Comparison of ENCODE assay signal across 23 cellular contexts in genomic region chr2:239777219-239777618, GRCh38.
"Had no signal": no experiment of that assay in that cellular context is flagged by ENCODE, and none has a peak within 500 bp of the region (broad histone marks: within the 10 kb centered on the region; RNA-seq: fewer than 3 reads in every experiment).

No MANE protein-coding gene starts in this region.

- H3K36me3 Mint-ChIP-seq: stimulated activated naive B cell treated with anti-CD40 and anti-IgM and Interleukin-4, amounts not matched to agents 10 μg/mL and 1 μg/mL and 100 μg/mL, for 72 hours had no signal

- H3K36me3 ChIP-seq: breast epithelium, esophagus muscularis mucosa, thoracic aorta had no signal

- H3K27ac Mint-ChIP-seq: activated B cell treated with CpG ODN at 0.5 μM for 24 hours; activated CD4-positive, alpha-beta T cell treated with anti-CD3 and anti-CD28 coated beads for 36 hours; activated naive CD8-positive, alpha-beta T cell; activated T-helper 17 cell treated with anti-CD3 and anti-CD28 coated beads, Interleukin-2, amount 50 U/mL, for 72 hours; immature natural killer cell; nephron progenitor cell; stimulated activated naive B cell treated with anti-CD40 and anti-IgM and Interleukin-4, amounts not matched to agents 10 μg/mL and 1 μg/mL and 100 μg/mL, for 72 hours had no signal

- DNase-seq: activated B cell treated with CpG ODN at 0.5 μM for 24 hours; activated CD4-positive, alpha-beta T cell treated with anti-CD3 and anti-CD28 coated beads for 36 hours; activated CD4-positive, alpha-beta T cell treated with anti-CD3 and anti-CD28 coated beads, Interleukin-2, amount 50 U/mL, for 4 hours; activated naive CD4-positive, alpha-beta T cell; amniotic stem cell; glutamatergic neuron; immature natural killer cell; kidney glomerular epithelial cell; left ventricle myocardium superior; nephron progenitor cell; stimulated activated CD4-positive, alpha-beta T cell treated with anti-CD3 and anti-CD28 coated beads, Interleukin-2, amount 100 ng/mL, for 48 hours; stimulated activated CD8-positive, alpha-beta memory T cell treated with anti-CD3 and anti-CD28 coated beads, Interleukin-4, amount 100 ng/mL, for 48 hours; stimulated activated naive B cell treated with anti-CD40 and anti-IgM and Interleukin-4, amounts not matched to agents 10 μg/mL and 1 μg/mL and 100 μg/mL, for 72 hours; T-helper 1 cell; T-helper 9 cell had no signal

- H3K27ac ChIP-seq: breast epithelium, esophagus muscularis mucosa, hepatocyte, thoracic aorta had no signal

- H3K4me3 Mint-ChIP-seq: activated B cell treated with CpG ODN at 0.5 μM for 24 hours; activated CD4-positive, alpha-beta T cell treated with anti-CD3 and anti-CD28 coated beads for 36 hours; activated naive CD8-positive, alpha-beta T cell; activated T-helper 17 cell treated with anti-CD3 and anti-CD28 coated beads, Interleukin-2, amount 50 U/mL, for 72 hours; central memory CD8-positive, alpha-beta T cell; immature natural killer cell; nephron progenitor cell; stimulated activated naive B cell treated with anti-CD40 and anti-IgM and Interleukin-4, amounts not matched to agents 10 μg/mL and 1 μg/mL and 100 μg/mL, for 72 hours had no signal

- H3K9me3 Mint-ChIP-seq: activated T-helper 17 cell treated with anti-CD3 and anti-CD28 coated beads, Interleukin-2, amount 50 U/mL, for 72 hours; central memory CD8-positive, alpha-beta T cell had no signal

- H3K9me3 ChIP-seq: thoracic aorta had no signal

- H3K4me1 Mint-ChIP-seq: activated CD4-positive, alpha-beta T cell treated with anti-CD3 and anti-CD28 coated beads for 36 hours; activated T-helper 17 cell treated with anti-CD3 and anti-CD28 coated beads, Interleukin-2, amount 50 U/mL, for 72 hours; central memory CD8-positive, alpha-beta T cell; immature natural killer cell; stimulated activated naive B cell treated with anti-CD40 and anti-IgM and Interleukin-4, amounts not matched to agents 10 μg/mL and 1 μg/mL and 100 μg/mL, for 72 hours had no signal

- H3K4me3 ChIP-seq: breast epithelium, esophagus muscularis mucosa, hepatocyte, smooth muscle cell, thoracic aorta had no signal

- H3K4me1 ChIP-seq: breast epithelium, esophagus muscularis mucosa had no signal
